Comparison of ENCODE assay signal across 16 cellular contexts in the genomic region with DNA sequence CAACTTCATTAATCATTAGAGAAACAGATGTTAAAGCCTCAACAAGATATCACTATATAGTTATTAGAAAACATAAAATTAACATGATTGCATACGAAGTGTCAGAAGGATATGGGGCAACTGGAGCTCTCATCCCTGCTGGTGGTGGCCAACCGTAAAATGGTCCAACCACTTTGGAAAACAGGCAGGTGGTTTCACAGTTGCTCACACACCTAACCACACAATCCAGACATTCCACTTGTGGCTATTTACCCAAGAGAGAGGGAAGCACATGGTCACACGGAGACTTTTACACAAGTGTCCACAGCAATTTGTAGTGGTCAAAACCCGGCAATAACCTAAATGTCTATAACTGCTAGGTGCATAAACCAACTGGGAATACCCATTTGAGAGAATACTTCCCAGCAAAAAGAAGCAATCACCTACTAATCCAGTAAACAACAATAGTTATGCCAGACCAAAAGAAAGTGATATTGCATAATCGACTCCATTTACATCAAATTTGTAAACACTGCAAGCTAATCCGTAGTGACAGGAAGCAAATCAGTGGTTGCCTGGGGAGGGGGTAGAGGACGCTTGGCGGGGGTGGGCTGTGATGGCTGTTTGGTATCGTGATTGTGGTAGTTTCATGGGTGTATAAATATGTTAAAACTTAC.
DNase-seq lines count a peak whose midpoint lies in the region; ATAC-seq and TF ChIP-seq lines count a peak whose summit lies in the region.
"Had no signal": no experiment of that assay in that cellular context is flagged by ENCODE, and none has a peak within 500 bp of the region (broad histone marks: within the 10 kb centered on the region; RNA-seq: fewer than 3 reads in every experiment).

No MANE protein-coding gene starts in this region.

- H3K79me1 ChIP-seq in IMR-90 (ENCODE audit: low read depth in 1 of 2, low read length in 2 of 2) = peaks cover 50 to 69% of the 10 kb centered on the region in 2 experiments

- H4K8ac ChIP-seq in IMR-90 (ENCODE audit: low read depth in 2 of 2, low read length in 2 of 2) = no peak overlapping the region

- H2BK20ac ChIP-seq in IMR-90 (ENCODE audit: low read depth, low read length) = no peak overlapping the region

- POLR2A ChIA-PET in IMR-90 (lab: Charles Lee; ENCODE audit: unreplicated experiment) = no interaction called here

- no peak overlapping the region for H2BK120ac ChIP-seq in IMR-90 (ENCODE audit: low read depth, low read length)

- no peaks in the 10 kb centered on the region for H3K9me3 ChIP-seq in IMR-90 (ENCODE audit: control insufficient read depth, insufficient read depth, low read length)
- H3K9me3 ChIP-seq: BE2C had no signal

- intact Hi-C loops in IMR-90 (cut with micrococcal nuclease) = no loop called here
- intact Hi-C loops in head of caudate nucleus (cut with DNase I) = no loop called here

- H3K27me3 ChIP-seq in IMR-90 (ENCODE audit: control insufficient read depth, insufficient read depth, low read length) = no peaks in the 10 kb centered on the region
- H3K27me3 ChIP-seq: BE2C had no signal

- no CpG with 5 or more reads among the region's 9 CpGs for WGBS in IMR-90 (ENCODE audit: extremely low coverage in 2 of 2, insufficient read length in 1 of 2), 2 experiments

- H2AFZ ChIP-seq in IMR-90 (replicated peaks; ENCODE audit: low read length, poor library complexity) = no peak overlapping the region

- TF ChIP-seq CTCF in AG10803 (conservative IDR thresholded peaks at IDR 0.05; ENCODE audit: low read length) = no peak
- no peak for TF ChIP-seq CTCF in IMR-90 (conservative IDR thresholded peaks at IDR 0.05; ENCODE audit: low read depth, low read length)
- TF ChIP-seq CTCF in astrocyte of the spinal cord (IDR thresholded peaks at IDR 0.05; ENCODE audit: low read depth, low read length) = no peak

- H3K4ac ChIP-seq in IMR-90 (ENCODE audit: low read depth, low read length) = no peak overlapping the region

- dilution Hi-C loops in IMR-90 (cut with HindIII; ENCODE audit: low sequenced_read_pairs, unreplicated experiment) = no loop called here

- peaks cover 20% of the 10 kb centered on the region for H3K9me1 ChIP-seq in IMR-90 (ENCODE audit: insufficient read depth, low read length)

- H3K14ac ChIP-seq in IMR-90 (replicated peaks; ENCODE audit: low read depth, low read length) = no peak overlapping the region

- no peak overlapping the region for H2BK15ac ChIP-seq in IMR-90 (ENCODE audit: low read depth, low read length)

- BruUV-seq in IMR-90 (replicated peaks; lab: Mats Ljungman, UMichigan) = no TSS peak

- H3K36me3 ChIP-seq in IMR-90 (ENCODE audit: control insufficient read depth, insufficient read depth, low read length) = peaks cover 46% of the 10 kb centered on the region

- no peak overlapping the region for H2AK5ac ChIP-seq in IMR-90 (ENCODE audit: low read depth, low read length)

- CTCF ChIA-PET in IMR-90 (lab: Yijun Ruan, JAX) = interaction anchor here (0.6 kb wide), 1 partner anchor 375 kb away, joined by 3 read pairs; no protein-coding TSS in a partner anchor

- H3K23ac ChIP-seq in IMR-90 (ENCODE audit: low read depth, low read length) = no peak overlapping the region

- no peak overlapping the region for H3K56ac ChIP-seq in IMR-90 (ENCODE audit: extremely low read depth, insufficient read depth, low read length)

- H3K4me3 ChIP-seq in AG10803 (ENCODE audit: low read length) = no peak overlapping the region
- no peak overlapping the region for H3K4me3 ChIP-seq in IMR-90 (ENCODE audit: insufficient read depth, low read depth, low read length)
- no peak overlapping the region for H3K4me3 ChIP-seq in astrocyte of the spinal cord (ENCODE audit: low read depth, low read length)
- H3K4me3 ChIP-seq: SK-N-MC had no signal

- peak; percentile 13 for DNase-seq in AG10803 (ENCODE audit: low read depth)
- no peak for DNase-seq in IMR-90
- DNase-seq in astrocyte of the spinal cord (ENCODE audit: low read depth, low spot score) = peak; percentile 13
- DNase-seq in renal cortical epithelial cell (ENCODE audit: low read depth) = peak; percentile 82
- DNase-seq in NCI-H69 (lab: John Stamatoyannopoulos, UW) = no peak
- no peak for DNase-seq in head of caudate nucleus
- DNase-seq: BE2C; CD8-positive, alpha-beta T cell; H7; NCI-H1436 treated with DMSO at 0.1 percent for 48 hours; NCI-H2081; NCI-H345; NCI-H774 had no signal

- no peak for TF ChIP-seq POLR2A in IMR-90 (IDR thresholded peaks at IDR 0.05; ENCODE audit: low read depth, low read length)

- no peak overlapping the region for H3K18ac ChIP-seq in IMR-90 (ENCODE audit: low read depth, low read length)

- peaks cover 23% of the 10 kb centered on the region; the same call in 1 of the 2 replicates for H4K20me1 ChIP-seq in IMR-90 (ENCODE audit: insufficient read depth, low read length)

- in situ Hi-C loops in IMR-90 (cut with MboI; ENCODE audit: low sequenced_read_pairs) (no loop called here), astrocyte of the spinal cord (cut with HindIII; ENCODE audit: low sequenced_read_pairs) (no loop called here)

- H3K4me2 ChIP-seq in IMR-90 (ENCODE audit: low read depth, low read length) = no peak overlapping the region

- H2AK9ac ChIP-seq in IMR-90 (replicated peaks; ENCODE audit: low read depth, low read length, poor library complexity) = no peak overlapping the region

- H3K4me1 ChIP-seq in IMR-90 (ENCODE audit: control insufficient read depth, insufficient read depth, low read length) = peaks cover 6% of the 10 kb centered on the region; the same call in 1 of the 2 replicates
- H3K4me1 ChIP-seq: BE2C had no signal

- H2BK5ac ChIP-seq in IMR-90 (ENCODE audit: low read depth, low read length, poor library complexity, severe bottlenecking) = no peak overlapping the region

- no peak overlapping the region for H3K9ac ChIP-seq in IMR-90 (ENCODE audit: low read depth, low read length)

- H3K27ac ChIP-seq in IMR-90 (ENCODE audit: insufficient read depth, low read length) = no peak overlapping the region
- H3K27ac ChIP-seq: SK-N-MC had no signal

- H4K91ac ChIP-seq in IMR-90 (ENCODE audit: insufficient read depth, low read depth, low read length) = no peak overlapping the region

- H4K5ac ChIP-seq in IMR-90 (ENCODE audit: low read depth, low read length) = no peak overlapping the region

- no peak for TF ChIP-seq RAD21 in IMR-90 (IDR thresholded peaks at IDR 0.05; ENCODE audit: low read length)

- no peak for ATAC-seq in IMR-90 (ENCODE audit: low read depth)
- no peak for ATAC-seq in esophagus mucosa
- ATAC-seq: CD8-positive, alpha-beta T cell; Right ventricle myocardium inferior had no signal

TF ChIP-seq in IMR-90, 13 proteins besides CTCF, POLR2A, EP300 and RAD21:
- TF ChIP-seq RCOR1 (IDR thresholded peaks at IDR 0.05; ENCODE audit: insufficient replicate concordance, low read length) (no peak), SMC3 (IDR thresholded peaks at IDR 0.05; ENCODE audit: low read depth, low read length) (no peak), MAFK (IDR thresholded peaks at IDR 0.05; ENCODE audit: low read depth, low read length) (no peak), CEBPB (IDR thresholded peaks at IDR 0.05; ENCODE audit: low read depth, low read length) (peak; percentile 72), ELK1 (IDR thresholded peaks at IDR 0.05; ENCODE audit: borderline replicate concordance, low read depth, low read length) (no peak), BHLHE40 (IDR thresholded peaks at IDR 0.05; ENCODE audit: low read depth, low read length) (no peak), MXI1 (IDR thresholded peaks at IDR 0.05; ENCODE audit: borderline replicate concordance, low read depth, low read length) (no peak)

Comparison
In these comparisons a context has a peak if more than half of its experiments do, and no peak if none do; other contexts are left out.
1. DNase-seq: peak in AG10803 (single experiment), astrocyte of the spinal cord (single experiment) and renal cortical epithelial cell (single experiment); none in IMR-90 (single experiment), NCI-H69 (single experiment) and head of caudate nucleus (0 of 42).